9 cellular contexts compared by ENCODE assay signal in genomic region chr1:22712502-22713271, GRCh38. TPM values are rescaled to one million over a fixed set of nuclear protein-coding genes. Genes with fewer than 3 reads are reported as not detected.
A peak's percentile ranks its signal among the peaks of the same experiment; 100 is the strongest.
DNase-seq lines count a peak whose midpoint lies in the region; ATAC-seq, FAIRE-seq and TF ChIP-seq lines count a peak whose summit lies in the region.
"Had no signal": no experiment of that assay in that cellular context is flagged by ENCODE, and none has a peak within 500 bp of the region (broad histone marks: within the 10 kb centered on the region; RNA-seq: fewer than 3 reads in every experiment).

No MANE protein-coding gene starts in this region.

- H3K9me1 ChIP-seq in keratinocyte (ENCODE audit: control insufficient read depth, extremely low read depth, insufficient read depth, low read length): no peaks in the 10 kb centered on the region

- H3K4me1 Mint-ChIP-seq in activated B cell treated with CpG ODN at 0.5 μM for 24 hours: peaks cover 15% of the 10 kb centered on the region

- 76% methylated on average over 10 of the region's 19 CpGs for WGBS in A549 (ENCODE audit: missing lambda C conversion rate)

- TF ChIP-seq CTCF in A549 (IDR thresholded peaks at IDR 0.05): no peak
- TF ChIP-seq CTCF in activated B cell treated with CpG ODN at 0.5 μM for 24 hours (IDR thresholded peaks at IDR 0.05): no peak
- TF ChIP-seq CTCF in keratinocyte (optimal IDR thresholded peaks at IDR 0.05 in 1 of 3, IDR thresholded peaks at IDR 0.05 in 1 of 3, conservative IDR thresholded peaks at IDR 0.05 in 1 of 3; ENCODE audit: extremely low read depth in 1 of 3, insufficient read depth in 2 of 3, low read length in 3 of 3): peak in 1 of 3 experiments; percentile 1

- no peaks in the 10 kb centered on the region for H3K36me3 Mint-ChIP-seq in activated B cell treated with CpG ODN at 0.5 μM for 24 hours (ENCODE audit: low read depth)

- H3K4me1 ChIP-seq in A549 (peaks cover 44% of the 10 kb centered on the region), keratinocyte (ENCODE audit: control insufficient read depth, extremely low read depth, insufficient read depth, low read length) (peaks cover 8% of the 10 kb centered on the region)

- peak overlapping the region; percentile 56 for H3K4me3 Mint-ChIP-seq in activated B cell treated with CpG ODN at 0.5 μM for 24 hours

- in situ Hi-C loops in ACHN (cut with HindIII; ENCODE audit: low pct_ligation_motif_present, low pct_unique_long_range_greater_than_20kb, low sequenced_read_pairs): no loop called here

- H3K79me2 ChIP-seq in keratinocyte (ENCODE audit: control insufficient read depth, insufficient read depth, low read length): no peaks in the 10 kb centered on the region

- peaks cover 51% of the 10 kb centered on the region for H3K27me3 ChIP-seq in keratinocyte (ENCODE audit: control insufficient read depth, extremely low read depth, insufficient read depth, low read length)

- TF ChIP-seq POLR2A in A549 (IDR thresholded peaks at IDR 0.05; ENCODE audit: low read length): no peak

- no peak for DNase-seq in A549 (ENCODE audit: low read depth in 1 of 2, low spot score in 1 of 2)
- DNase-seq in activated B cell treated with CpG ODN at 0.5 μM for 24 hours: no peak
- DNase-seq in keratinocyte (ENCODE audit: low read depth, low spot score): no peak
- DNase-seq in C1 segment of cervical spinal cord (lab: John Stamatoyannopoulos, UW): no peak
- no peak for DNase-seq in ACHN

- intact Hi-C loops in activated B cell treated with CpG ODN at 0.5 μM for 24 hours (cut with micrococcal nuclease): no loop called here

- H3K9me3 Mint-ChIP-seq in activated B cell treated with CpG ODN at 0.5 μM for 24 hours: no peaks in the 10 kb centered on the region

- no peak overlapping the region for H3K27ac Mint-ChIP-seq in activated B cell treated with CpG ODN at 0.5 μM for 24 hours

- peaks cover 66% of the 10 kb centered on the region for H3K27me3 Mint-ChIP-seq in activated B cell treated with CpG ODN at 0.5 μM for 24 hours

- no peak for TF ChIP-seq RAD21 in A549 (conservative IDR thresholded peaks at IDR 0.05 in 1 of 2, IDR thresholded peaks at IDR 0.05 in 1 of 2)

- H3K4me3 ChIP-seq in A549 (peak overlapping the region; percentile 97), keratinocyte (ENCODE audit: control insufficient read depth in 2 of 3, extremely low read depth in 1 of 3, insufficient read depth in 2 of 3, low read depth in 1 of 3, low read length in 3 of 3) (no peak overlapping the region)

- CTCF ChIA-PET in A549 (lab: Yijun Ruan, JAX) (interaction anchor here (0.7 to 1.4 kb wide), 2 partner anchors 10 kb away, joined by 3 to 7 read pairs; no protein-coding TSS in a partner anchor), activated B cell treated with CpG ODN at 0.5 μM for 24 hours (lab: Charles Lee) (no interaction called here)

- no peak for TF ChIP-seq EP300 in A549 (IDR thresholded peaks at IDR 0.05)

- H4K20me1 ChIP-seq in keratinocyte (ENCODE audit: control insufficient read depth, extremely low read depth, insufficient read depth, low read length): peaks cover 5% of the 10 kb centered on the region

- H3K9ac ChIP-seq in keratinocyte (ENCODE audit: control insufficient read depth, extremely low read depth, insufficient read depth, low read length): no peak overlapping the region

- POLR2A ChIA-PET in A549 (lab: Yijun Ruan, JAX): interaction anchor here (0.9 kb wide), 1 partner anchor 23 kb away, joined by 3 read pairs; no protein-coding TSS in a partner anchor
- POLR2A ChIA-PET in activated B cell treated with CpG ODN at 0.5 μM for 24 hours (lab: Charles Lee): no interaction called here

- dilution Hi-C loops in keratinocyte (cut with MboI; ENCODE audit: extremely low pct_ligation_motif_present, low sequenced_read_pairs): no loop called here

- H3K9me3 ChIP-seq in A549 (no peaks in the 10 kb centered on the region), keratinocyte (ENCODE audit: control insufficient read depth, low read depth, low read length) (no peaks in the 10 kb centered on the region)

- no peaks in the 10 kb centered on the region for H3K36me3 ChIP-seq in keratinocyte (ENCODE audit: control insufficient read depth in 2 of 2, extremely low read depth in 1 of 2, insufficient read depth in 2 of 2, low read length in 2 of 2)

- FAIRE-seq in A549 (lab: Jason Lieb, UNC) (no peak), keratinocyte (lab: Jason Lieb, UNC) (no peak)

- peak overlapping the region; percentile 98 for H3K4me2 ChIP-seq in A549
- peak overlapping the region; percentile 16 for H3K4me2 ChIP-seq in keratinocyte (ENCODE audit: control insufficient read depth, extremely low read depth, insufficient read depth, low read depth, low read length)

- no peak overlapping the region for H2AFZ ChIP-seq in keratinocyte (ENCODE audit: control insufficient read depth, low read length)

- peak overlapping the region; percentile 99 to 100; a peak in 4 of 6 replicates for H3K27ac ChIP-seq in A549
- H3K27ac ChIP-seq in keratinocyte (ENCODE audit: control insufficient read depth, insufficient read depth, low read length): no peak overlapping the region

- ATAC-seq in A549: no peak
- ATAC-seq in GM19351 (IDR thresholded peaks at IDR 0.05; ENCODE audit: unreplicated experiment): peak; percentile 42
- peak; percentile 48 for ATAC-seq in activated B cell treated with CpG ODN at 0.5 μM for 24 hours (ENCODE audit: low read depth)
- ATAC-seq in GM18909 (IDR thresholded peaks at IDR 0.05; ENCODE audit: poor library complexity, unreplicated experiment): no peak
- ATAC-seq in GM21529 (IDR thresholded peaks at IDR 0.05; ENCODE audit: unreplicated experiment): no peak

TF ChIP-seq in A549, 52 proteins besides CTCF, POLR2A, EP300 and RAD21:
- TF ChIP-seq ZC3H11A (IDR thresholded peaks at IDR 0.05): no peak

RNA-seq across cellular contexts. Expression of gene EPHB2, which starts 2.0 kb away (rescaled TPM):
- polyA plus RNA-seq in A549 (2011; rRNA removed) (13.0 and 15.9 TPM in 2 replicates), A549 (2017; fragmentation: RNase III; extraction: RNeasy Plus Mini Kit Qiagen cat#74134 plus additional on column Dnase treatment) (31.4 to 35.3 TPM (median 33.8 TPM) in 3 replicates), keratinocyte (0.09 to 0.82 TPM (median 0.10 TPM) in 3 replicates)
- 18.6 and 22.8 TPM in 2 replicates for polyA plus RNA-seq in A549 (2012; cell fraction: cytosol; rRNA removed)
- 40.4 and 46.8 TPM in 2 replicates for polyA plus RNA-seq in A549 (2012; cell fraction: nucleus; rRNA removed)
- 43.4 and 70.5 TPM in 2 replicates for polyA minus RNA-seq in A549 (2011; rRNA and poly(A)+ RNA removed)
- 0.13 and 0.37 TPM in 2 replicates for total RNA-seq in activated B cell treated with CpG ODN at 0.5 μM for 24 hours
- 0.97 TPM for polyA plus RNA-seq in keratinocyte (2011; ENCODE audit: low read depth)
- polyA plus RNA-seq in keratinocyte (2011; cell fraction: cytosol; rRNA removed): 0.13 and 0.22 TPM in 2 replicates
- polyA plus RNA-seq in keratinocyte (2011; cell fraction: nucleus; rRNA removed): 0.60 and 0.70 TPM in 2 replicates
- polyA plus RNA-seq in keratinocyte (2012; ENCODE audit: low replicate concordance): 0.15 and 1.1 TPM in 2 replicates
- 0.35 to 3.5 TPM (median 0.99 TPM) in 3 replicates for polyA minus RNA-seq in keratinocyte
- polyA minus RNA-seq in keratinocyte (2011; cell fraction: cytosol; rRNA and poly(A)+ RNA removed): not detected
- 1.9 and 2.8 TPM in 2 replicates for polyA minus RNA-seq in keratinocyte (2011; cell fraction: nucleus; rRNA and poly(A)+ RNA removed)

RNA-seq across cellular contexts. Expression of gene C1QB, which starts 59.7 kb away (rescaled TPM):
- polyA plus RNA-seq in A549 (2011; rRNA removed) (not detected in 2 replicates), A549 (2017; fragmentation: RNase III; extraction: RNeasy Plus Mini Kit Qiagen cat#74134 plus additional on column Dnase treatment) (not detected in 3 replicates), keratinocyte (not detected in 3 replicates)
- not detected in 2 replicates for polyA plus RNA-seq in A549 (2012; cell fraction: cytosol; rRNA removed)
- not detected in 2 replicates for polyA plus RNA-seq in A549 (2012; cell fraction: nucleus; rRNA removed)
- polyA minus RNA-seq in A549 (2011; rRNA and poly(A)+ RNA removed): not detected in 2 replicates
- not detected in 2 replicates for total RNA-seq in activated B cell treated with CpG ODN at 0.5 μM for 24 hours
- not detected for polyA plus RNA-seq in keratinocyte (2011; ENCODE audit: low read depth)
- not detected in 2 replicates for polyA plus RNA-seq in keratinocyte (2011; cell fraction: cytosol; rRNA removed)
- not detected in 2 replicates for polyA plus RNA-seq in keratinocyte (2011; cell fraction: nucleus; rRNA removed)
- not detected in 2 replicates for polyA plus RNA-seq in keratinocyte (2012; ENCODE audit: low replicate concordance)
- not detected in 3 replicates for polyA minus RNA-seq in keratinocyte
- polyA minus RNA-seq in keratinocyte (2011; cell fraction: cytosol; rRNA and poly(A)+ RNA removed): not detected
- not detected in 2 replicates for polyA minus RNA-seq in keratinocyte (2011; cell fraction: nucleus; rRNA and poly(A)+ RNA removed)
- total RNA-seq: G401 had no signal

Comparison
In these comparisons a context has a peak if more than half of its experiments do, and no peak if none do; other contexts are left out.
1. ATAC-seq: peak in GM19351 (single experiment) and activated B cell treated with CpG ODN at 0.5 μM for 24 hours (single experiment); none in A549 (0 of 2), GM18909 (single experiment) and GM21529 (single experiment).
2. RNA of gene EPHB2, which starts 2.0 kb away (polyA plus RNA-seq): 13.0 to 46.8 TPM in A549; 0.09 to 1.1 TPM in keratinocyte; every median in the first group is over 4 times any median in the second.